ENCODE assay signal across 17 cellular contexts in the genomic region with DNA sequence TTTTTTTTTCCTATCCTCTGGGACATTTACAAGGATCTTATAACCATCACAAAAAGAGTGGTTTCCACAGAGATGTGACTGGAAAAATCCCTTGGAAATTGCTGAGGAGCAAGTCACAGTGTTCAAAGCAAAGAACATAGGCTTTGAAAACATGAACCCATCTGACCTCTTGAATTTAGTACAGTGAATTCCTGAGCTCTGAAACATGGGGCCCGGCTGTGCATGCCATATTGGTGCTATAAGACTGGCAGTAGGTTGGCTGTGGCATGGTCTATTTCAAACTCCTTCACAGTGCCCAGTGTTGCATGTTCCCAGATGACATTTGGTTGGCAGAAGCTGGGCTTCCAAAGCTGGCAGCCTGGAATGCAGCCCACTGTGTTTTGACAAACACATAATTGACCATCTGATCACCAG.
DNase-seq lines count a peak whose midpoint lies in the region; ATAC-seq and TF ChIP-seq lines count a peak whose summit lies in the region.
"Had no signal": no experiment of that assay in that cellular context is flagged by ENCODE, and none has a peak within 500 bp of the region (broad histone marks: within the 10 kb centered on the region; RNA-seq: fewer than 3 reads in every experiment).

No MANE protein-coding gene starts in this region.

- H3K9ac ChIP-seq in mammary epithelial cell (ENCODE audit: insufficient read depth, low read length) = no peak overlapping the region
- H3K9ac ChIP-seq: parathyroid adenoma had no signal

- dilution Hi-C loops in mammary epithelial cell (cut with HindIII; ENCODE audit: low sequenced_read_pairs) = no loop called here

- TF ChIP-seq CTCF in mammary epithelial cell (conservative IDR thresholded peaks at IDR 0.05 in 1 of 2, IDR thresholded peaks at IDR 0.05 in 1 of 2; ENCODE audit: extremely low read depth in 1 of 2, insufficient read depth in 1 of 2, low read depth in 1 of 2, low read length in 2 of 2) = no peak
- no peak for TF ChIP-seq CTCF in CD4-positive, alpha-beta T cell (IDR thresholded peaks at IDR 0.05)

- DNase-seq in HS-27A (ENCODE audit: low read depth) (peak; percentile 72), mammary epithelial cell (peak; percentile 58), left ventricle myocardium superior (peak; percentile 73), DMS114 treated with DMSO at 0.1 percent for 48 hours (lab: John Stamatoyannopoulos, UW; ENCODE audit: unreplicated experiment) (no peak), ecto neural progenitor cell (ENCODE audit: low spot score) (no peak)
- DNase-seq in CD4-positive, alpha-beta T cell = no peak
- DNase-seq: activated CD4-positive, alpha-beta T cell treated with anti-CD3 and anti-CD28 coated beads for 4 hours; activated effector memory CD4-positive, alpha-beta T cell treated with Interleukin-2 at 50 U/mL for 16 hours; DND-41; hippocampal formation; NCI-H1048; NCI-H524 treated with DMSO at 0.1 percent for 48 hours had no signal

- H3K27me3 Mint-ChIP-seq in CD4-positive, alpha-beta T cell = no peaks in the 10 kb centered on the region
- H3K27me3 Mint-ChIP-seq: memory B cell had no signal

- intact Hi-C loops in mammary epithelial cell (cut with micrococcal nuclease) = no loop called here
- intact Hi-C loops in left ventricle myocardium superior (cut with micrococcal nuclease) = no loop called here
- intact Hi-C loops in CD4-positive, alpha-beta T cell (cut with DNase I, micrococcal nuclease) = no loop called here

- no peak overlapping the region for H3K4me3 Mint-ChIP-seq in CD4-positive, alpha-beta T cell
- H3K4me3 Mint-ChIP-seq: memory B cell had no signal

- no peaks in the 10 kb centered on the region for H3K9me3 Mint-ChIP-seq in CD4-positive, alpha-beta T cell
- H3K9me3 Mint-ChIP-seq: memory B cell had no signal

- no peaks in the 10 kb centered on the region for H3K27me3 ChIP-seq in mammary epithelial cell (ENCODE audit: insufficient read depth, low read length)
- no peaks in the 10 kb centered on the region for H3K27me3 ChIP-seq in CD4-positive, alpha-beta T cell (ENCODE audit: control insufficient read depth, insufficient read depth, low read length)

- H3K27ac ChIP-seq in mammary epithelial cell (ENCODE audit: insufficient read depth, low read depth, low read length) (peak overlapping the region; percentile 2), temporal lobe (ENCODE audit: low read depth, low read length) (peak overlapping the region; percentile 7)
- no peak overlapping the region for H3K27ac ChIP-seq in CD4-positive, alpha-beta T cell (ENCODE audit: low read depth, low read length)
- H3K27ac ChIP-seq: parathyroid adenoma had no signal

- POLR2A ChIA-PET in CD4-positive, alpha-beta T cell (lab: Charles Lee) = interaction anchor here (0.6 kb wide), 2 partner anchors 26 to 972 kb away, joined by 3 to 4 read pairs; no protein-coding TSS in a partner anchor

- no peak overlapping the region for H3K27ac Mint-ChIP-seq in CD4-positive, alpha-beta T cell
- H3K27ac Mint-ChIP-seq: memory B cell had no signal

- no peaks in the 10 kb centered on the region for H4K20me1 ChIP-seq in mammary epithelial cell (ENCODE audit: insufficient read depth, low read length)

- H3K9me3 ChIP-seq in mammary epithelial cell (replicated peaks; ENCODE audit: insufficient read depth, low read length) = no peaks in the 10 kb centered on the region
- no peaks in the 10 kb centered on the region for H3K9me3 ChIP-seq in CD4-positive, alpha-beta T cell (ENCODE audit: control insufficient read depth, low read length)

- peaks cover 4% of the 10 kb centered on the region for H3K36me3 Mint-ChIP-seq in CD4-positive, alpha-beta T cell (ENCODE audit: low read depth)

- H3K36me3 ChIP-seq in mammary epithelial cell (ENCODE audit: insufficient read depth, low read length) = no peaks in the 10 kb centered on the region

- no peak overlapping the region for H3K4me3 ChIP-seq in mammary epithelial cell (replicated peaks in 1 of 3; ENCODE audit: insufficient read depth in 1 of 3, low read depth in 2 of 3, low read length in 3 of 3)
- H3K4me3 ChIP-seq: coronary artery had no signal

- no peak overlapping the region for H3K4me2 ChIP-seq in mammary epithelial cell (ENCODE audit: insufficient read depth, low read depth, low read length)

- CTCF ChIA-PET in mammary epithelial cell (lab: Charles Lee; ENCODE audit: low non-redundant PET) = no interaction called here
- CTCF ChIA-PET in CD4-positive, alpha-beta T cell (lab: Charles Lee) = no interaction called here

- H2AFZ ChIP-seq in mammary epithelial cell (ENCODE audit: low read depth, low read length) = no peak overlapping the region
- H2AFZ ChIP-seq: parathyroid adenoma had no signal

- H3K4me1 ChIP-seq in mammary epithelial cell (ENCODE audit: insufficient read depth, low read length) = peaks cover 42% of the 10 kb centered on the region

- peaks cover 41% of the 10 kb centered on the region for H3K4me1 Mint-ChIP-seq in CD4-positive, alpha-beta T cell (ENCODE audit: low read depth)

- BruUV-seq in mammary epithelial cell (replicated peaks; lab: Mats Ljungman, UMichigan) = no TSS peak

- peak; percentile 93 for ATAC-seq in left ventricle myocardium superior
- no peak for ATAC-seq in CD4-positive, alpha-beta T cell (ENCODE audit: poor library complexity)
- no peak for ATAC-seq in GM21737 (IDR thresholded peaks at IDR 0.05; ENCODE audit: unreplicated experiment)

- WGBS in mammary epithelial cell (ENCODE audit: low coverage, missing lambda C conversion rate) = 29% methylated on average over 1 of the region's 1 CpG

- in situ Hi-C loops in mammary epithelial cell (cut with MboI; ENCODE audit: low sequenced_read_pairs in 2 of 2) = no loop called here

- H3K79me2 ChIP-seq in mammary epithelial cell (ENCODE audit: insufficient read depth, low read length) = no peaks in the 10 kb centered on the region
- H3K79me2 ChIP-seq: parathyroid adenoma had no signal

Comparison
In these comparisons a context has a peak if more than half of its experiments do, and no peak if none do; other contexts are left out.
1. DNase-seq: peak in HS-27A (single experiment), mammary epithelial cell (single experiment) and left ventricle myocardium superior (single experiment); none in CD4-positive, alpha-beta T cell (0 of 10), DMS114 treated with DMSO at 0.1 percent for 48 hours (single experiment) and ecto neural progenitor cell (single experiment).